15 cellular contexts compared by ENCODE assay signal in genomic region chr6:51926125-51926524, GRCh38.
"Had no signal": no experiment of that assay in that cellular context is flagged by ENCODE, and none has a peak within 500 bp of the region (broad histone marks: within the 10 kb centered on the region; RNA-seq: fewer than 3 reads in every experiment).

No MANE protein-coding gene starts in this region.

- ATAC-seq: activated CD8-positive, alpha-beta memory T cell treated with anti-CD3 and anti-CD28 coated beads, Interleukin-2, amount 10 ng/mL, durations not matched to agents 7 days and 5 days; activated CD8-positive, alpha-beta T cell treated with anti-CD3 and anti-CD28 coated beads for 36 hours; body of pancreas; left colon; stimulated activated naive B cell treated with anti-CD40 and anti-IgM and Interleukin-4, amounts not matched to agents 10 μg/mL and 1 μg/mL and 100 μg/mL, for 72 hours had no signal

- DNase-seq: activated CD4-positive, alpha-beta T cell treated with anti-CD3 and anti-CD28 coated beads, Interleukin-2, amount 10 ng/mL, durations not matched to agents 24 days and 14 days; activated CD8-positive, alpha-beta memory T cell treated with anti-CD3 and anti-CD28 coated beads, Interleukin-2, amount 10 ng/mL, durations not matched to agents 7 days and 5 days; activated CD8-positive, alpha-beta T cell treated with anti-CD3 and anti-CD28 coated beads for 36 hours; activated effector memory CD4-positive, alpha-beta T cell treated with anti-CD3 and anti-CD28 coated beads, Interleukin-2, amount 50 U/mL, for 16 hours; activated naive CD4-positive, alpha-beta T cell treated with anti-CD3 and anti-CD28 coated beads, Interleukin-2, amount 10 ng/mL, durations not matched to agents 7 days and 5 days; activated T-cell treated with anti-CD3 and anti-CD28 coated beads for 4 hours; body of pancreas; erythroblast; foreskin fibroblast; left colon; ovary; stimulated activated CD4-positive, alpha-beta T cell treated with anti-CD3 and anti-CD28 coated beads, Interleukin-2, amount 100 ng/mL, for 48 hours; stimulated activated CD8-positive, alpha-beta memory T cell treated with anti-CD3 and anti-CD28 coated beads, Interleukin-4, amount 100 ng/mL, for 48 hours; stimulated activated naive B cell treated with anti-CD40 and anti-IgM and Interleukin-4, amounts not matched to agents 10 μg/mL and 1 μg/mL and 100 μg/mL, for 72 hours; testis had no signal
